In genomic region chr9:14846871-14847311, GRCh38 we compare ENCODE assay signal across 8 cellular contexts.
DNase-seq lines count a peak whose midpoint lies in the region; ATAC-seq and TF ChIP-seq lines count a peak whose summit lies in the region.

No MANE protein-coding gene starts in this region.

- DNase-seq in D341Med (ENCODE audit: low spot score) (peak; percentile 92), NT2/D1 (ENCODE audit: low read depth, low spot score) (peak; percentile 75), cardiac muscle cell (ENCODE audit: low read depth in 1 of 2, low spot score in 1 of 2) (peak; percentile 55 to 66), spleen (peak; percentile 76), cerebellar nuclear complex (lab: John Stamatoyannopoulos, UW) (no peak)
- peak; percentile 75 to 77 for DNase-seq in activated T-cell treated with anti-CD3 and anti-CD28 coated beads, Interleukin-2, amount 50 U/mL, for 48 hours

- H3K9ac ChIP-seq in NT2/D1 (ENCODE audit: insufficient read length, low read depth) = no peak overlapping the region

- H3K27me3 ChIP-seq in NT2/D1 (ENCODE audit: insufficient read depth, insufficient read length) (no peaks in the 10 kb centered on the region), cardiac muscle cell (no peaks in the 10 kb centered on the region), spleen (replicated peaks in 1 of 7) (peaks cover 0 to 29% (median 0%) of the 10 kb centered on the region in 7 donors)

- ATAC-seq in GM19397 (IDR thresholded peaks at IDR 0.05; ENCODE audit: unreplicated experiment) = peak; percentile 98
- peak; percentile 86 for ATAC-seq in HG03439 (IDR thresholded peaks at IDR 0.05; ENCODE audit: unreplicated experiment)

- WGBS in spleen, 5 donors = 39 to 57% (median 46%) methylated on average over 3 of the region's 3 CpGs

- no peak overlapping the region for H3K4me3 ChIP-seq in NT2/D1 (ENCODE audit: insufficient read length, low read depth)
- H3K4me3 ChIP-seq in cardiac muscle cell = no peak overlapping the region
- H3K4me3 ChIP-seq in spleen = no peak overlapping the region

- intact Hi-C loops in spleen (cut with DNase I; ENCODE audit: low total_unique reads) = no loop called here

- no peak for TF ChIP-seq POLR2A in spleen (IDR thresholded peaks at IDR 0.05)

- H3K36me3 ChIP-seq in NT2/D1 (ENCODE audit: insufficient read depth, insufficient read length, low read length) (no peaks in the 10 kb centered on the region), cardiac muscle cell (peaks cover 32% of the 10 kb centered on the region), spleen (no peaks in the 10 kb centered on the region)

- H3K4me1 ChIP-seq in NT2/D1 (ENCODE audit: insufficient read depth, insufficient read length) = no peaks in the 10 kb centered on the region
- H3K4me1 ChIP-seq in cardiac muscle cell (ENCODE audit: low read depth) = no peaks in the 10 kb centered on the region
- no peaks in the 10 kb centered on the region for H3K4me1 ChIP-seq in spleen

- TF ChIP-seq CTCF in cardiac muscle cell (IDR thresholded peaks at IDR 0.05; ENCODE audit: low read depth, low read length) (peak; percentile 73), spleen (IDR thresholded peaks at IDR 0.05 in 8 of 11, conservative IDR thresholded peaks at IDR 0.05 in 3 of 11) (peak in 7 of 11 experiments; percentile 24 to 60 (median 49))

- no peak overlapping the region for H3K27ac ChIP-seq in cardiac muscle cell
- H3K27ac ChIP-seq in spleen = no peak overlapping the region

- H3K9me3 ChIP-seq in NT2/D1 (ENCODE audit: insufficient read depth, low read length) (no peaks in the 10 kb centered on the region), cardiac muscle cell (ENCODE audit: low read depth) (no peaks in the 10 kb centered on the region), spleen (peaks cover 0 to 7% (median 0%) of the 10 kb centered on the region in 8 donors)

Comparison
In these comparisons a context has a peak if more than half of its experiments do, and no peak if none do; other contexts are left out.
1. DNase-seq: peak in D341Med (single experiment), NT2/D1 (single experiment), activated T-cell treated with anti-CD3 and anti-CD28 coated beads, Interleukin-2, amount 50 U/mL, for 48 hours (2 of 2), cardiac muscle cell (2 of 2) and spleen (single experiment); none in cerebellar nuclear complex (0 of 2).